ENCODE assay signal across 11 cellular contexts in the genomic region with DNA sequence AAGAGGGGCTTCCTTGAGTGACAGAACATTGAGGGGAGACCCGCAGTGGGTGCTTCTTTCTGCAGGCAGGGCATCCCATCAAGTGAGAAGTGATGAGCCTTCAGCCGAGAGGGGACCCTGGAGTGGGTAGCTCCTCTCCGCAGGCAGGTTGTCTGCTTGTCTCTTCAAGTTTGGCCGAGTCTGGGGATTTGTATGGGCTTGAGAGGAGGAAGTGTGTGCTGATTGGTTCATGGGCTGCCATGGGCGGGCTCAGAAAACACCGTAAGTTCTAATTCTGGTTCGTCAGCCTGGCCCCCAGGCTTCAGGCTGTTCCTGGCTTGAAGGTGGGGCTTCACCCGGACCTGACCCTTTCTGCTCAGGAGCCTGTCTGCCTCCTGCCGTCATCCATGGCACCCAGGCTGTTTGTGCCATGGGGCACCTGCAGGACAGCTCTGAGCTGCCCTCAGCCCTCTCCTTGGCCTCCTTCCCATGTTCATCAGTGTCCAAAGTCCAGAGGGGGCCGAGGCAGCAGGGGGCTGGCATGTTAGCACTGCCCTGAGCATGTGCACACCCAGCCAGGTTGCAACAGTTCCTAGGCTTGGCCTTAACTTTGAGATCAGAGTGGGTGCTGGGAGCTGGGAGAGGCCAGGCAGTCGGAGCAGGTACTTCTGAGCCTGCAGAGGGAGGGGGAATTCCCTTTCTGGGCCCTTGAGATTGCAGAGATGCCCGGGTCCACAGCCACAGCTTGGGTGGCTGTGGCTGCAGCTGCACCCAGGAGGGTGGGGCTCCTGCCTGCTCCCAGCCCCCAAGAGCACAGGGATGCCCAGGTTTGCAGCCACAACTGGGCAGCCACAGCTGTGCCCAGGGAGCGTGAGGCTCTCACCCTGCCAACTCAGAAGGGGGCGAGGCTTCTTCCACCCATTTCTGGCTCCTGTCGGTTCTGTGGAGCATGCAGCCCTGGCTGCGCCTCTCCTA. TPM values are rescaled to one million over a fixed set of nuclear protein-coding genes. Genes with fewer than 3 reads are reported as not detected.
DNase-seq lines count a peak whose midpoint lies in the region; ATAC-seq, FAIRE-seq and TF ChIP-seq lines count a peak whose summit lies in the region.
"Had no signal": no experiment of that assay in that cellular context is flagged by ENCODE, and none has a peak within 500 bp of the region (broad histone marks: within the 10 kb centered on the region; RNA-seq: fewer than 3 reads in every experiment).

No MANE protein-coding gene starts in this region.

- ATAC-seq in GM21447 (IDR thresholded peaks at IDR 0.05; ENCODE audit: unreplicated experiment) (peak; percentile 66), HG03520 (IDR thresholded peaks at IDR 0.05; ENCODE audit: unreplicated experiment) (peak; percentile 70), GM21723 (IDR thresholded peaks at IDR 0.05; ENCODE audit: unreplicated experiment) (no peak)

- DNase-seq in GM12891 (ENCODE audit: insufficient read length, low spot score) (peak; percentile 25), sigmoid colon (no peak), LoVo (ENCODE audit: low spot score) (no peak), GF-D8 (lab: John Stamatoyannopoulos, UW) (no peak)
- DNase-seq: mesenchymal stem cell, NCI-H2029 treated with DMSO at 0.1 percent for 48 hours had no signal

- no peak for TF ChIP-seq CTCF in liver (IDR thresholded peaks at IDR 0.05; ENCODE audit: low read depth, low read length, missing input control)
- no peak for TF ChIP-seq CTCF in sigmoid colon (IDR thresholded peaks at IDR 0.05)

- H3K4me1 ChIP-seq in liver (ENCODE audit: control insufficient read depth in 4 of 4, insufficient read depth in 4 of 4, low read length in 3 of 4) (peaks cover 5 to 30% (median 25%) of the 10 kb centered on the region in 4 donors), sigmoid colon (no peaks in the 10 kb centered on the region)

- FAIRE-seq in GM12891 (lab: Jason Lieb, UNC) = peak; percentile 89
- FAIRE-seq: endothelial cell of umbilical vein had no signal

- intact Hi-C loops in sigmoid colon (cut with DNase I) = no loop called here

- H3K27me3 ChIP-seq in liver (ENCODE audit: control insufficient read depth in 4 of 4, insufficient read depth in 4 of 4, low read length in 3 of 4) (no peaks in the 10 kb centered on the region), sigmoid colon (no peaks in the 10 kb centered on the region)

- WGBS in liver = 50% methylated on average over 16 of the region's 16 CpGs
- 55 to 74% methylated on average over 16 of the region's 16 CpGs for WGBS in sigmoid colon, 2 donors

- H3K9me3 ChIP-seq in liver (ENCODE audit: control insufficient read depth in 4 of 4, low read length in 3 of 4) = no peaks in the 10 kb centered on the region
- no peaks in the 10 kb centered on the region for H3K9me3 ChIP-seq in sigmoid colon

- peak overlapping the region in 1 of 2 donors; percentile 52 for H3K9ac ChIP-seq in liver (ENCODE audit: low read depth in 1 of 2, low read length in 2 of 2)

- H3K4me3 ChIP-seq in liver (ENCODE audit: low read depth in 1 of 3, low read length in 3 of 3) = peak overlapping the region in 1 of 3 donors; percentile 2
- no peak overlapping the region for H3K4me3 ChIP-seq in sigmoid colon

- TF ChIP-seq RAD21 in liver (IDR thresholded peaks at IDR 0.05) = peak; percentile 7 to 32

- TF ChIP-seq POLR2A in GM12891 (IDR thresholded peaks at IDR 0.05; ENCODE audit: low read depth, low read length) (peak; percentile 74), sigmoid colon (IDR thresholded peaks at IDR 0.05) (no peak)

- H3K27ac ChIP-seq in liver (ENCODE audit: low read depth in 1 of 2, low read length in 2 of 2) (peak overlapping the region; percentile 75 to 76), sigmoid colon (no peak overlapping the region)

- TF ChIP-seq EP300 in sigmoid colon (IDR thresholded peaks at IDR 0.05) = no peak

- H3K36me3 ChIP-seq in liver (ENCODE audit: control insufficient read depth in 4 of 4, insufficient read depth in 3 of 4, low read depth in 1 of 4, low read length in 3 of 4) = peaks cover 0 to 21% (median 5%) of the 10 kb centered on the region in 4 donors
- peaks cover 0 to 46% (median 5%) of the 10 kb centered on the region in 4 donors for H3K36me3 ChIP-seq in sigmoid colon

TF ChIP-seq in GM12891, 5 proteins besides CTCF, POLR2A, EP300 and RAD21:
- TF ChIP-seq POU2F2 (IDR thresholded peaks at IDR 0.05; ENCODE audit: low read depth, low read length) (0 out of 2 replicates have a peak, but pooled peaks have one; percentile 7), SPI1 (IDR thresholded peaks at IDR 0.05; ENCODE audit: low read depth, low read length) (peak; percentile 57; the same call in 1 of the 2 replicates), TAF1 (IDR thresholded peaks at IDR 0.05; ENCODE audit: low read depth, low read length) (0 out of 2 replicates have a peak, but pooled peaks have one; percentile 45), PAX5 (IDR thresholded peaks at IDR 0.05; ENCODE audit: insufficient read depth, low read length, severe bottlenecking) (no peak), POLR2AphosphoS5 (IDR thresholded peaks at IDR 0.05; ENCODE audit: low read depth, low read length) (peak; percentile 78)

TF ChIP-seq in liver, 16 proteins besides CTCF, POLR2A, EP300 and RAD21:
- TF ChIP-seq TAF1 (conservative IDR thresholded peaks at IDR 0.05) = peak; percentile 57
- no peak for TF ChIP-seq FOXA1 (IDR thresholded peaks at IDR 0.05)
- peak; percentile 48 for TF ChIP-seq YY1 (IDR thresholded peaks at IDR 0.05)
- TF ChIP-seq SP1 (IDR thresholded peaks at IDR 0.05) = peak; percentile 92
- TF ChIP-seq JUND (IDR thresholded peaks at IDR 0.05) = peak; percentile 18 to 46
- TF ChIP-seq, protein P1, sequence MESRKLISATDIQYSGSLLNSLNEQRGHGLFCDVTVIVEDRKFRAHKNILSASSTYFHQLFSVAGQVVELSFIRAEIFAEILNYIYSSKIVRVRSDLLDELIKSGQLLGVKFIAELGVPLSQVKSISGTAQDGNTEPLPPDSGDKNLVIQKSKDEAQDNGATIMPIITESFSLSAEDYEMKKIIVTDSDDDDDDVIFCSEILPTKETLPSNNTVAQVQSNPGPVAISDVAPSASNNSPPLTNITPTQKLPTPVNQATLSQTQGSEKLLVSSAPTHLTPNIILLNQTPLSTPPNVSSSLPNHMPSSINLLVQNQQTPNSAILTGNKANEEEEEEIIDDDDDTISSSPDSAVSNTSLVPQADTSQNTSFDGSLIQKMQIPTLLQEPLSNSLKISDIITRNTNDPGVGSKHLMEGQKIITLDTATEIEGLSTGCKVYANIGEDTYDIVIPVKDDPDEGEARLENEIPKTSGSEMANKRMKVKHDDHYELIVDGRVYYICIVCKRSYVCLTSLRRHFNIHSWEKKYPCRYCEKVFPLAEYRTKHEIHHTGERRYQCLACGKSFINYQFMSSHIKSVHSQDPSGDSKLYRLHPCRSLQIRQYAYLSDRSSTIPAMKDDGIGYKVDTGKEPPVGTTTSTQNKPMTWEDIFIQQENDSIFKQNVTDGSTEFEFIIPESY (IDR thresholded peaks at IDR 0.05) = peak; percentile 21
- TF ChIP-seq HNF4A (conservative IDR thresholded peaks at IDR 0.05) = peak; percentile 95 to 96
- TF ChIP-seq FOXA2 (IDR thresholded peaks at IDR 0.05) = no peak
- TF ChIP-seq HNF4G (IDR thresholded peaks at IDR 0.05) = peak; percentile 88
- TF ChIP-seq, protein P2, sequence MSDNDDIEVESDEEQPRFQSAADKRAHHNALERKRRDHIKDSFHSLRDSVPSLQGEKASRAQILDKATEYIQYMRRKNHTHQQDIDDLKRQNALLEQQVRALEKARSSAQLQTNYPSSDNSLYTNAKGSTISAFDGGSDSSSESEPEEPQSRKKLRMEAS (IDR thresholded peaks at IDR 0.05) = no peak
- no peak for TF ChIP-seq EGR1 (IDR thresholded peaks at IDR 0.05; ENCODE audit: low read depth in 2 of 2)
- TF ChIP-seq, protein P3, sequence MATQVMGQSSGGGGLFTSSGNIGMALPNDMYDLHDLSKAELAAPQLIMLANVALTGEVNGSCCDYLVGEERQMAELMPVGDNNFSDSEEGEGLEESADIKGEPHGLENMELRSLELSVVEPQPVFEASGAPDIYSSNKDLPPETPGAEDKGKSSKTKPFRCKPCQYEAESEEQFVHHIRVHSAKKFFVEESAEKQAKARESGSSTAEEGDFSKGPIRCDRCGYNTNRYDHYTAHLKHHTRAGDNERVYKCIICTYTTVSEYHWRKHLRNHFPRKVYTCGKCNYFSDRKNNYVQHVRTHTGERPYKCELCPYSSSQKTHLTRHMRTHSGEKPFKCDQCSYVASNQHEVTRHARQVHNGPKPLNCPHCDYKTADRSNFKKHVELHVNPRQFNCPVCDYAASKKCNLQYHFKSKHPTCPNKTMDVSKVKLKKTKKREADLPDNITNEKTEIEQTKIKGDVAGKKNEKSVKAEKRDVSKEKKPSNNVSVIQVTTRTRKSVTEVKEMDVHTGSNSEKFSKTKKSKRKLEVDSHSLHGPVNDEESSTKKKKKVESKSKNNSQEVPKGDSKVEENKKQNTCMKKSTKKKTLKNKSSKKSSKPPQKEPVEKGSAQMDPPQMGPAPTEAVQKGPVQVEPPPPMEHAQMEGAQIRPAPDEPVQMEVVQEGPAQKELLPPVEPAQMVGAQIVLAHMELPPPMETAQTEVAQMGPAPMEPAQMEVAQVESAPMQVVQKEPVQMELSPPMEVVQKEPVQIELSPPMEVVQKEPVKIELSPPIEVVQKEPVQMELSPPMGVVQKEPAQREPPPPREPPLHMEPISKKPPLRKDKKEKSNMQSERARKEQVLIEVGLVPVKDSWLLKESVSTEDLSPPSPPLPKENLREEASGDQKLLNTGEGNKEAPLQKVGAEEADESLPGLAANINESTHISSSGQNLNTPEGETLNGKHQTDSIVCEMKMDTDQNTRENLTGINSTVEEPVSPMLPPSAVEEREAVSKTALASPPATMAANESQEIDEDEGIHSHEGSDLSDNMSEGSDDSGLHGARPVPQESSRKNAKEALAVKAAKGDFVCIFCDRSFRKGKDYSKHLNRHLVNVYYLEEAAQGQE (IDR thresholded peaks at IDR 0.05) = peak; percentile 19
- TF ChIP-seq NR2F2 (IDR thresholded peaks at IDR 0.05) = no peak
- no peak for TF ChIP-seq GABPA (IDR thresholded peaks at IDR 0.05 in 1 of 2, conservative IDR thresholded peaks at IDR 0.05 in 1 of 2)
- TF ChIP-seq RXRA (IDR thresholded peaks at IDR 0.05) = peak; percentile 88 to 94
- TF ChIP-seq, protein P4, sequence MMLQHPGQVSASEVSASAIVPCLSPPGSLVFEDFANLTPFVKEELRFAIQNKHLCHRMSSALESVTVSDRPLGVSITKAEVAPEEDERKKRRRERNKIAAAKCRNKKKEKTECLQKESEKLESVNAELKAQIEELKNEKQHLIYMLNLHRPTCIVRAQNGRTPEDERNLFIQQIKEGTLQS (IDR thresholded peaks at IDR 0.05) = peak; percentile 29

RNA-seq across cellular contexts. Expression of a gene that starts 13.5 kb away (rescaled TPM):
- 36.2 TPM for polyA plus RNA-seq in GM12891 (2012; ENCODE audit: low read depth, missing spikeins)
- total RNA-seq in liver (10 to 100 TPM; 16.7 to 57.7 TPM), sigmoid colon (1 to 10 TPM; 5.6 to 9.0 (median 8.4) TPM)
- polyA plus RNA-seq in liver (10 to 100 TPM in 1 of 2 donors, 1 to 10 TPM in 1; 8.9 to 10.1 TPM), sigmoid colon (10 to 100 TPM; 12.0 to 34.0 (median 31.4) TPM)

RNA-seq across cellular contexts. Expression of a gene that starts 13.8 kb away (rescaled TPM):
- 7.1 TPM for polyA plus RNA-seq in GM12891 (2012; ENCODE audit: low read depth, missing spikeins)
- 10 to 100 TPM in 1 of 2 donors, 1 to 10 TPM in 1; 9.0 to 19.1 TPM for total RNA-seq in liver
- 1 to 10 TPM; 3.0 to 6.9 TPM for polyA plus RNA-seq in liver
- total RNA-seq in sigmoid colon = 10 to 100 TPM; 11.8 to 15.3 (median 13.3) TPM
- polyA plus RNA-seq in sigmoid colon = 1 to 10 TPM; 3.6 to 7.6 (median 4.8) TPM

Comparison
In these comparisons a context has a peak if more than half of its experiments do, and no peak if none do; other contexts are left out.
1. H3K27ac ChIP-seq: peak in liver (2 of 2); none in sigmoid colon (0 of 4).